In the genomic region with DNA sequence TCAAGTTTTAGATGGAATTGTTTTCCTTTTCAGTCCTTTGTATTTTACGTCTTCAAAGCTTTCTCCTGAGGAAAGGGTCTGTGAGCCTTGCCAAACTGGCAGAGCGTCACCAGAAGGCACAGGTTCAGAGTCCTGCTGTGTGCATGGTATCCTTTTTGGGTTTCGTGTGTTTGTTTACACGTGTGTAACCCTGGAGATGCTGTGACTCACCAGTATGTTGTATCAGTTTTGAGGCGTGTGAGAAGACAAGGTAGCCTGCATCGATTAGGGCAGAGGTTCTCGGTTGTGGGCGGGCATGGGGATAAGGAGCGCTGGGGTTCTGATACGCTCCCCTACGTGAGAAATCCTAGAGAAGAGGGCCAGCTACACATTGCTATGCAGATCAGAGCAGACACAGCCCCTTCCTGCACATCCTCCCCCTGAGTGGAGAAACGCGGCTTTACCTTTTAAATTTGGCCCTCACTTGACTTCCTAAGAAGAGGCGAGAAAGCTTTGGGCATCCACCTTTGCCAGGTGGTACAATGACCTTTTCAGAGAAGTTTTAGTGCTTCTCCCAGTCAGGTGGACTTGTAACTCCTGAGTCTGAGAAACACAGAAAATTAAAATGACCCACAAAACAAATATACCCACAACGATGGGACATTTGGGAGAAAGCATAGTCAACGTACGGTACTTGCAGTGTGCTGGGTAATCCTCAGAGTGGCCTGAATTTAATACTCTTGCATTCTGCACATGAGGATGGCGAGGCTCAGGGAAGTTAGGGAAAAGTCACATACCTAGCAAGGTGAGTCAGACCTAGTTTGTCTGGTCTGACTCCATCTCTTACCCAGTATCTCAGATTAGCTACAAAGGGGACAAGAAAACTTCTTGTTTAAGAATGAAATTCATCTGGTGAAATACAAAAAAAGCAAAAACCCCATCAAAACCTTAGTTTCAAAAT, we compare ENCODE assay signal across 11 cellular contexts. TPM values are rescaled to one million over a fixed set of nuclear protein-coding genes. Genes with fewer than 3 reads are reported as not detected.
DNase-seq lines count a peak whose midpoint lies in the region; ATAC-seq and TF ChIP-seq lines count a peak whose summit lies in the region.
"Had no signal": no experiment of that assay in that cellular context is flagged by ENCODE, and none has a peak within 500 bp of the region (broad histone marks: within the 10 kb centered on the region; RNA-seq: fewer than 3 reads in every experiment).

No MANE protein-coding gene starts in this region.

- peaks cover 46% of the 10 kb centered on the region for H3K36me3 Mint-ChIP-seq in activated T-cell treated with anti-CD3 and anti-CD28 coated beads, Interleukin-2, amount 50 U/mL, for 24 hours (ENCODE audit: low read depth)

- no peak overlapping the region for H3K4me3 Mint-ChIP-seq in activated T-cell treated with anti-CD3 and anti-CD28 coated beads, Interleukin-2, amount 50 U/mL, for 24 hours

- H3K27me3 Mint-ChIP-seq in activated T-cell treated with anti-CD3 and anti-CD28 coated beads, Interleukin-2, amount 50 U/mL, for 24 hours, result no peaks in the 10 kb centered on the region

- intact Hi-C loops in OCI-LY7 (cut with micrococcal nuclease; ENCODE audit: unreplicated experiment), result loop anchor here (5.0 kb wide), 2 partner anchors 43 to 313 kb away; no protein-coding TSS in a partner anchor
- intact Hi-C loops in left colon (cut with DNase I, micrococcal nuclease), result no loop called here

- H3K4me3 ChIP-seq in AG10803 (ENCODE audit: low read length), result no peak overlapping the region
- peak overlapping the region; percentile 58 for H3K4me3 ChIP-seq in OCI-LY7 (ENCODE audit: low read depth, low read length, poor library complexity, severe bottlenecking)
- H3K4me3 ChIP-seq: dorsolateral prefrontal cortex had no signal

- peaks cover 57% of the 10 kb centered on the region for H3K4me1 ChIP-seq in OCI-LY7 (ENCODE audit: insufficient read depth, low read length, poor library complexity, severe bottlenecking)

- H4K20me1 ChIP-seq in OCI-LY7 (ENCODE audit: insufficient read depth, low read length), result no peaks in the 10 kb centered on the region

- H3K36me3 ChIP-seq in OCI-LY7 (ENCODE audit: insufficient read depth, low read length), result peaks cover 61% of the 10 kb centered on the region

- H3K79me2 ChIP-seq in OCI-LY7 (ENCODE audit: insufficient read depth, low read depth, low read length), result peaks cover 83% of the 10 kb centered on the region

- DNase-seq in AG10803 (ENCODE audit: low read depth) (peak; percentile 29), OCI-LY7 (ENCODE audit: low spot score) (peak; percentile 66), left colon (no peak), SW 1271 (lab: John Stamatoyannopoulos, UW) (no peak), DMS153 treated with DMSO at 0.1 percent for 48 hours (lab: John Stamatoyannopoulos, UW; ENCODE audit: unreplicated experiment) (no peak)
- no peak for DNase-seq in activated T-cell treated with anti-CD3 and anti-CD28 coated beads, Interleukin-2, amount 50 U/mL, for 24 hours
- DNase-seq: activated CD4-positive, alpha-beta T cell treated with anti-CD3 and anti-CD28 coated beads for 1 hour; DMS 273 treated with DMSO at 0.1 percent for 48 hours had no signal

- H3K9me3 Mint-ChIP-seq in activated T-cell treated with anti-CD3 and anti-CD28 coated beads, Interleukin-2, amount 50 U/mL, for 24 hours, result no peaks in the 10 kb centered on the region

- H3K4me1 Mint-ChIP-seq in activated T-cell treated with anti-CD3 and anti-CD28 coated beads, Interleukin-2, amount 50 U/mL, for 24 hours (ENCODE audit: low read depth), result no peaks in the 10 kb centered on the region

- no peaks in the 10 kb centered on the region for H3K9me2 ChIP-seq in OCI-LY7 (ENCODE audit: insufficient read depth, low read length)

- ATAC-seq in GM21360 (IDR thresholded peaks at IDR 0.05; ENCODE audit: unreplicated experiment), result peak; percentile 62
- peak; percentile 52 for ATAC-seq in left colon
- no peak for ATAC-seq in HG02798 (IDR thresholded peaks at IDR 0.05; ENCODE audit: poor library complexity, unreplicated experiment)

- POLR2A ChIA-PET in OCI-LY7 (lab: Charles Lee), result interaction anchor here (0.6 to 3.8 kb wide), 21 partner anchors 10 to 468 kb away, joined by 3 to 18 read pairs (median 5); no protein-coding TSS in a partner anchor

- H2AFZ ChIP-seq in OCI-LY7 (ENCODE audit: low read length), result no peak overlapping the region; the same call in 1 of the 2 replicates

- TF ChIP-seq CTCF in AG10803 (conservative IDR thresholded peaks at IDR 0.05; ENCODE audit: low read length), result no peak
- no peak for TF ChIP-seq CTCF in OCI-LY7 (conservative IDR thresholded peaks at IDR 0.05; ENCODE audit: low read length)

- no peak overlapping the region for H3K27ac Mint-ChIP-seq in activated T-cell treated with anti-CD3 and anti-CD28 coated beads, Interleukin-2, amount 50 U/mL, for 24 hours

- no peaks in the 10 kb centered on the region for H3K9me3 ChIP-seq in OCI-LY7 (ENCODE audit: low read length)

- BruUV-seq in OCI-LY7 (replicated peaks; lab: Mats Ljungman, UMichigan), result no TSS peak

- H3K4me2 ChIP-seq in OCI-LY7 (ENCODE audit: low read length), result peak overlapping the region; percentile 93

- CTCF ChIA-PET in OCI-LY7 (lab: Charles Lee; ENCODE audit: unreplicated experiment), result interaction anchor here (0.5 to 2.4 kb wide), 6 partner anchors 10 to 418 kb away, joined by 3 to 8 read pairs (median 4); no protein-coding TSS in a partner anchor

- peak overlapping the region; percentile 94 for H3K27ac ChIP-seq in OCI-LY7 (ENCODE audit: low read depth, low read length, poor library complexity, severe bottlenecking)

RNA-seq across cellular contexts. Expression of gene TRAK1, which starts 38.1 kb away (rescaled TPM):
- 60.8 and 62.5 TPM in 2 replicates for total RNA-seq in OCI-LY7 (2014; rRNA removed; shearing (Covaris generic))
- 88.3 and 92.6 TPM in 2 replicates for total RNA-seq in OCI-LY7 (2022)
- 10 to 100 TPM; 81.2 to 91.6 TPM for total RNA-seq in left colon

Comparison
In these comparisons a context has a peak if more than half of its experiments do, and no peak if none do; other contexts are left out.
1. DNase-seq: peak in AG10803 (single experiment) and OCI-LY7 (single experiment); none in left colon (0 of 2), SW 1271 (0 of 2), activated T-cell treated with anti-CD3 and anti-CD28 coated beads, Interleukin-2, amount 50 U/mL, for 24 hours (single experiment) and DMS153 treated with DMSO at 0.1 percent for 48 hours (single experiment).